ENCODE assay signal across 1 cellular context in genomic region chr3:52811452-52812011, GRCh38.
TF ChIP-seq lines count a peak whose summit lies in the region.

No MANE protein-coding gene starts in this region.

TF ChIP-seq in liver, 16 proteins besides CTCF, POLR2A, EP300 and RAD21 (continued from another document):
- TF ChIP-seq REST (IDR thresholded peaks at IDR 0.05), result peak; percentile 58
- TF ChIP-seq TAF1 (conservative IDR thresholded peaks at IDR 0.05), result no peak
- peak in 1 of 2 donors; percentile 50 for TF ChIP-seq EGR1 (IDR thresholded peaks at IDR 0.05; ENCODE audit: low read depth in 2 of 2)
- peak; percentile 44 to 57 for TF ChIP-seq JUND (IDR thresholded peaks at IDR 0.05)
- TF ChIP-seq ATF3 (IDR thresholded peaks at IDR 0.05), result peak; percentile 11
